25 cellular contexts compared by ENCODE assay signal in genomic region chr7:112076309-112076708, GRCh38.
"Had no signal": no experiment of that assay in that cellular context is flagged by ENCODE, and none has a peak within 500 bp of the region (broad histone marks: within the 10 kb centered on the region; RNA-seq: fewer than 3 reads in every experiment).

No MANE protein-coding gene starts in this region.

- DNase-seq: dermis blood vessel endothelial cell; esophagus squamous epithelium; head of caudate nucleus; kidney; left cardiac atrium; left ventricle myocardium inferior; lower lobe of right lung; mesenchymal stem cell; midbrain; nucleus accumbens; ovary; right cardiac atrium; stimulated activated CD4-positive, alpha-beta T cell treated with anti-CD3 and anti-CD28 coated beads, Interleukin-4, amount 100 ng/mL, for 1 hour; stimulated activated CD8-positive, alpha-beta memory T cell treated with anti-CD3 and anti-CD28 coated beads, Interleukin-4, amount 100 ng/mL, for 48 hours; stimulated activated naive CD8-positive, alpha-beta T cell treated with anti-CD3 and anti-CD28 coated beads, Interleukin-15, Interleukin-2, amounts not matched to agents 100 U/mL and 50 U/mL, for 24 hours; tibial artery; upper lobe of left lung; uterus had no signal

- FAIRE-seq: colon, kidney had no signal

- H3K9me3 ChIP-seq: lower lobe of right lung, ovary, suprapubic skin, uterus had no signal

- H3K36me3 ChIP-seq: esophagus squamous epithelium, left ventricle myocardium inferior, lower lobe of right lung, neural progenitor cell, ovary, suprapubic skin, tibial artery, upper lobe of left lung, uterus had no signal

- ATAC-seq: left cardiac atrium; lower lobe of right lung; natural killer cell treated with Interleukin-12 subunit alpha and Interleukin-12 subunit beta and Interleukin-15 and Interleukin-18, amount 100 ng/mL, for 72 hours; right cardiac atrium; stimulated activated effector memory CD8-positive, alpha-beta T cell treated with anti-CD3 and anti-CD28 coated beads, Interleukin-12 subunit alpha, Interleukin-12 subunit beta, amount 100 ng/mL, for 72 hours; stimulated activated naive CD8-positive, alpha-beta T cell treated with anti-CD3 and anti-CD28 coated beads, Interleukin-15, Interleukin-2, amounts not matched to agents 100 U/mL and 50 U/mL, for 24 hours had no signal

- H3K9ac ChIP-seq: neural progenitor cell had no signal

- H3K4me3 ChIP-seq: esophagus squamous epithelium, hepatocyte, left ventricle myocardium inferior, lower lobe of right lung, neural progenitor cell, ovary, smooth muscle cell, suprapubic skin, tibial artery, upper lobe of left lung, uterus had no signal

- H3K27ac ChIP-seq: esophagus squamous epithelium, hepatocyte, left ventricle myocardium inferior, lower lobe of right lung, neural progenitor cell, ovary, suprapubic skin, tibial artery, upper lobe of left lung, uterus had no signal
